Comparison of ENCODE assay signal across 25 cellular contexts in the genomic region with DNA sequence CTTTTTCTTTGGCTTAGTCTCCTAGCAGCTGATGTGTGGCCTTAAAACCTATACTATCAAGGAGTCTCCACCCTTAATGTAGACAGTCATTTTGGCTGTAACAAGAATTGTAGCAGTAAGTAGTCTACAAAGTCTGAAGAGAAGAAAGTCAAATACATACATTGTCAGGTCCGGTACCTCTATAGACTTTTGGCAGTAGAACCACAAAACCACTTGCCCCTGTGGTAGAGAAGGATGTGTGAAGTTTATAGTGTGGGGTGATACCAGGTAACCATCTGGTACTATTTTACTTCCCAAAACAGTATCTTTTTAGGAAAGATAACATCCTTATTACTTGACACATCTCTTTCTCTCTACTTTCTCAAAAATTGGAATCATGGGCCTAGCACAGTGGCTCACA. TPM values are rescaled to one million over a fixed set of nuclear protein-coding genes. Genes with fewer than 3 reads are reported as not detected.
DNase-seq lines count a peak whose midpoint lies in the region; ATAC-seq, FAIRE-seq and TF ChIP-seq lines count a peak whose summit lies in the region.
"Had no signal": no experiment of that assay in that cellular context is flagged by ENCODE, and none has a peak within 500 bp of the region (broad histone marks: within the 10 kb centered on the region; RNA-seq: fewer than 3 reads in every experiment).

No MANE protein-coding gene starts in this region.

- no peaks in the 10 kb centered on the region for H3K9me3 Mint-ChIP-seq in activated CD8-positive, alpha-beta T cell treated with anti-CD3 and anti-CD28 coated beads for 36 hours
- H3K9me3 Mint-ChIP-seq: CD4-positive, CD25-positive, alpha-beta regulatory T cell; GM23338; IgD-negative memory B cell had no signal

- 94% methylated on average over 1 of the region's 1 CpG for WGBS in HepG2 (ENCODE audit: low lambda C conversion rate)
- WGBS in right lobe of liver (ENCODE audit: insufficient coverage, low coverage, low lambda C conversion rate, missing lambda C conversion rate): 43% methylated on average over 1 of the region's 1 CpG
- 91% methylated on average over 1 of the region's 1 CpG for WGBS in K562 (ENCODE audit: insufficient coverage, low coverage, missing lambda C conversion rate)

- H3K9me1 ChIP-seq in K562 (ENCODE audit: control insufficient read depth, insufficient read depth, low read length): no peaks in the 10 kb centered on the region

- peaks cover 3% of the 10 kb centered on the region for H3K36me3 Mint-ChIP-seq in activated CD8-positive, alpha-beta T cell treated with anti-CD3 and anti-CD28 coated beads for 36 hours (ENCODE audit: low read depth)

- H3K27ac Mint-ChIP-seq in activated CD8-positive, alpha-beta T cell treated with anti-CD3 and anti-CD28 coated beads for 36 hours: peak overlapping the region; percentile 35
- H3K27ac Mint-ChIP-seq: CD4-positive, CD25-positive, alpha-beta regulatory T cell; GM23338; IgD-negative memory B cell had no signal

- no peak for TF ChIP-seq RAD21 in HepG2 (CRISPR knock-in tag; IDR thresholded peaks at IDR 0.05)
- no peak for TF ChIP-seq RAD21 in K562 (CRISPR knock-in tag; conservative IDR thresholded peaks at IDR 0.05 in 1 of 2, IDR thresholded peaks at IDR 0.05 in 1 of 2)

- H3K4me2 ChIP-seq in HepG2 (ENCODE audit: low read depth, low read length) (no peak overlapping the region), K562 (ENCODE audit: insufficient read depth, low read length) (no peak overlapping the region)
- H3K4me2 ChIP-seq: BLaER1, GM23338, PC-9 had no signal

- H3K27ac ChIP-seq in HepG2 (ENCODE audit: extremely low read length, insufficient read depth, low read length): no peak overlapping the region
- no peak overlapping the region for H3K27ac ChIP-seq in right lobe of liver
- no peak overlapping the region for H3K27ac ChIP-seq in K562 (ENCODE audit: extremely low read depth, low read depth, low read length)
- H3K27ac ChIP-seq: BLaER1, PC-9 had no signal

- H3K79me2 ChIP-seq in HepG2 (ENCODE audit: insufficient read depth, low read length): peaks cover 7% of the 10 kb centered on the region
- no peaks in the 10 kb centered on the region for H3K79me2 ChIP-seq in K562 (ENCODE audit: control insufficient read depth, insufficient read depth, low read length)

- in situ Hi-C loops in HepG2 (cut with HindIII; ENCODE audit: extremely low pct_ligation_motif_present, low pct_unique_long_range_greater_than_20kb): no loop called here
- in situ Hi-C loops in K562 (cut with MboI): no loop called here

- H3K36me3 ChIP-seq in HepG2 (replicated peaks in 1 of 2; ENCODE audit: control insufficient read depth in 1 of 2, insufficient read depth in 2 of 2, low read length in 2 of 2) (peaks cover 7 to 47% of the 10 kb centered on the region in 2 experiments; a peak in 4 of 5 replicates), right lobe of liver (peaks cover 0 to 9% (median 3%) of the 10 kb centered on the region in 4 donors), K562 (ENCODE audit: control insufficient read depth, insufficient read depth, low read length) (peaks cover 38% of the 10 kb centered on the region)

- TF ChIP-seq POLR2A in HepG2 (IDR thresholded peaks at IDR 0.05; ENCODE audit: insufficient read depth in 1 of 2, low read depth in 2 of 2, low read length in 2 of 2) (no peak), right lobe of liver (IDR thresholded peaks at IDR 0.05) (no peak), K562 (conservative IDR thresholded peaks at IDR 0.05) (no peak)

- DNase-seq in HepG2 (ENCODE audit: low spot score): no peak
- no peak for DNase-seq in right lobe of liver
- DNase-seq in activated CD8-positive, alpha-beta T cell treated with anti-CD3 and anti-CD28 coated beads for 36 hours: no peak
- DNase-seq in K562 (ENCODE audit: extremely low read depth in 1 of 4, low spot score in 3 of 4): no peak
- DNase-seq in SKM-1 (lab: John Stamatoyannopoulos, UW; ENCODE audit: unreplicated experiment): no peak
- no peak for DNase-seq in GM19238 (ENCODE audit: insufficient read length, low spot score)
- DNase-seq: CD4-positive, CD25-positive, alpha-beta regulatory T cell; DMS53; NCI-H1092; NCI-H1417 treated with DMSO at 0.1 percent for 48 hours; NCI-H1694 treated with DMSO at 0.1 percent for 48 hours; NCI-H2081 treated with DMSO at 0.1 percent for 48 hours; NCI-H446; NCI-H526; NCI-H82; NK-92 treated with Interleukin-12 subunit alpha and Interleukin-12 subunit beta, amount 100 ng/mL, for 24 hours; PC-9; SHP77 had no signal

- no peaks in the 10 kb centered on the region for H3K27me3 Mint-ChIP-seq in activated CD8-positive, alpha-beta T cell treated with anti-CD3 and anti-CD28 coated beads for 36 hours
- H3K27me3 Mint-ChIP-seq: CD4-positive, CD25-positive, alpha-beta regulatory T cell; IgD-negative memory B cell had no signal

- H3K27me3 ChIP-seq in HepG2 (ENCODE audit: control insufficient read depth in 1 of 2, insufficient read depth in 2 of 2, low read length in 2 of 2) (no peaks in the 10 kb centered on the region), right lobe of liver (no peaks in the 10 kb centered on the region), K562 (ENCODE audit: control insufficient read depth in 2 of 2, insufficient read depth in 2 of 2, low read length in 2 of 2) (no peaks in the 10 kb centered on the region)
- H3K27me3 ChIP-seq: BLaER1 had no signal

- POLR2A ChIA-PET in HepG2 (lab: Yijun Ruan, JAX) (no interaction called here), K562 (lab: Yijun Ruan, JAX) (interaction anchor here (2.9 kb wide), 1 partner anchor 11 kb away, joined by 8 read pairs; no protein-coding TSS in a partner anchor)
- POLR2A ChIA-PET in activated CD8-positive, alpha-beta T cell treated with anti-CD3 and anti-CD28 coated beads for 36 hours (lab: Charles Lee): interaction anchor here (1.0 to 1.1 kb wide), 2 partner anchors 32 to 38 kb away, joined by 3 to 4 read pairs; partner anchors contain the start of gene AMBRA1

- H3K4me3 Mint-ChIP-seq in activated CD8-positive, alpha-beta T cell treated with anti-CD3 and anti-CD28 coated beads for 36 hours: no peak overlapping the region
- H3K4me3 Mint-ChIP-seq: CD4-positive, CD25-positive, alpha-beta regulatory T cell; GM23338; IgD-negative memory B cell had no signal

- H3K4me1 ChIP-seq in HepG2 (ENCODE audit: insufficient read depth, low read length) (peaks cover 26% of the 10 kb centered on the region), right lobe of liver (peaks cover 0 to 20% (median 8%) of the 10 kb centered on the region in 4 donors), K562 (replicated peaks in 1 of 2; ENCODE audit: control insufficient read depth in 2 of 2, insufficient read depth in 2 of 2, low read length in 2 of 2) (no peaks in the 10 kb centered on the region)
- H3K4me1 ChIP-seq: BLaER1 had no signal

- intact Hi-C loops in HepG2 (cut with micrococcal nuclease; ENCODE audit: unreplicated experiment): no loop called here
- intact Hi-C loops in right lobe of liver (cut with DNase I): loop anchor here in 1 of 2 donors (10.0 kb wide), 1 partner anchor 532 kb away; no protein-coding TSS in a partner anchor
- intact Hi-C loops in activated CD8-positive, alpha-beta T cell treated with anti-CD3 and anti-CD28 coated beads for 36 hours (cut with micrococcal nuclease): no loop called here
- intact Hi-C loops in K562 (cut with micrococcal nuclease): no loop called here

- H4K20me1 ChIP-seq in HepG2 (ENCODE audit: insufficient read depth, low read length) (no peaks in the 10 kb centered on the region), K562 (replicated peaks; ENCODE audit: control insufficient read depth, insufficient read depth, low read length) (no peaks in the 10 kb centered on the region)

- H3K4me1 Mint-ChIP-seq in activated CD8-positive, alpha-beta T cell treated with anti-CD3 and anti-CD28 coated beads for 36 hours (ENCODE audit: low read depth): peaks cover 7% of the 10 kb centered on the region
- H3K4me1 Mint-ChIP-seq: GM23338 had no signal

- TF ChIP-seq CTCF in HepG2 (CRISPR knock-in tag; IDR thresholded peaks at IDR 0.05) (no peak), right lobe of liver (IDR thresholded peaks at IDR 0.05) (no peak), K562 (IDR thresholded peaks at IDR 0.05 in 2 of 3, conservative IDR thresholded peaks at IDR 0.05 in 1 of 3; ENCODE audit: insufficient read depth in 2 of 3, low read depth in 1 of 3, low read length in 3 of 3) (no peak)
- TF ChIP-seq CTCF in activated CD8-positive, alpha-beta T cell treated with anti-CD3 and anti-CD28 coated beads for 36 hours (IDR thresholded peaks at IDR 0.05): no peak

- TF ChIP-seq EP300 in HepG2 (IDR thresholded peaks at IDR 0.05; ENCODE audit: low read depth in 2 of 2, low read length in 2 of 2): no peak
- TF ChIP-seq EP300 in HepG2 (CRISPR knock-in tag; IDR thresholded peaks at IDR 0.05; ENCODE audit: borderline replicate concordance): no peak
- TF ChIP-seq EP300 in K562 (IDR thresholded peaks at IDR 0.05; ENCODE audit: low read length): no peak

- H2AFZ ChIP-seq in HepG2 (ENCODE audit: low read length): no peak overlapping the region
- no peak overlapping the region for H2AFZ ChIP-seq in K562 (ENCODE audit: low read depth, low read length)
- H2AFZ ChIP-seq: GM23338, PC-9 had no signal

- CTCF ChIA-PET in HepG2 (lab: Yijun Ruan, JAX; ENCODE audit: low intra/inter-chr PET ratio, low total read pairs): no interaction called here
- CTCF ChIA-PET in activated CD8-positive, alpha-beta T cell treated with anti-CD3 and anti-CD28 coated beads for 36 hours (lab: Charles Lee): no interaction called here
- CTCF ChIA-PET in K562 (lab: Yijun Ruan, JAX; ENCODE audit: low intra/inter-chr PET ratio): no interaction called here

- no peak for FAIRE-seq in HepG2 (lab: Jason Lieb, UNC)
- no peak for FAIRE-seq in K562 (lab: Jason Lieb, UNC)
- FAIRE-seq: GM18507 had no signal

- H3K9ac ChIP-seq in HepG2 (ENCODE audit: insufficient read depth, low read depth, low read length): no peak overlapping the region
- no peak overlapping the region for H3K9ac ChIP-seq in K562 (ENCODE audit: insufficient read depth in 1 of 2, low read depth in 2 of 2, low read length in 2 of 2)
- H3K9ac ChIP-seq: BLaER1 had no signal

- no peak for ATAC-seq in HepG2
- no peak for ATAC-seq in right lobe of liver
- no peak for ATAC-seq in activated CD8-positive, alpha-beta T cell treated with anti-CD3 and anti-CD28 coated beads for 36 hours
- no peak for ATAC-seq in K562
- ATAC-seq in HG02884 (IDR thresholded peaks at IDR 0.05; ENCODE audit: unreplicated experiment): no peak
- no peak for ATAC-seq in GM19023 (IDR thresholded peaks at IDR 0.05; ENCODE audit: unreplicated experiment)
- ATAC-seq: GM23338 had no signal

- H3K9me3 ChIP-seq in HepG2 (ENCODE audit: low read length) (no peaks in the 10 kb centered on the region), right lobe of liver (no peaks in the 10 kb centered on the region), K562 (replicated peaks; ENCODE audit: control insufficient read depth, insufficient read depth, low read depth, low read length) (no peaks in the 10 kb centered on the region)
- H3K9me3 ChIP-seq: BLaER1, HAP-1 had no signal

- H3K4me3 ChIP-seq in HepG2 (replicated peaks in 1 of 3; ENCODE audit: insufficient read depth in 1 of 3, low read depth in 2 of 3, low read length in 3 of 3): no peak overlapping the region
- no peak overlapping the region for H3K4me3 ChIP-seq in right lobe of liver
- no peak overlapping the region for H3K4me3 ChIP-seq in K562
- H3K4me3 ChIP-seq: BLaER1, GM23338, HAP-1, PC-9 had no signal

- BruUV-seq in HepG2 (replicated peaks; lab: Mats Ljungman, UMichigan): TSS peak; percentile 39
- TSS peak; percentile 29 for BruUV-seq in K562 (replicated peaks; lab: Mats Ljungman, UMichigan)

RNA-seq across cellular contexts. Expression of gene ATG13, which starts 15.1 kb away (rescaled TPM):
- total RNA-seq in HepG2 (2016; rRNA removed; fragmentation: Illumina TruSeq; extraction: Trizol) (55.0 and 61.8 TPM in 2 replicates), right lobe of liver (10 to 100 TPM; 34.5 to 60.9 (median 41.1) TPM), K562 (2014; rRNA removed) (46.6 and 54.4 TPM in 2 replicates), K562 (2014; rRNA removed; fragmentation: Illumina TruSeq; extraction: Trizol) (26.0 and 27.2 TPM in 2 replicates), K562 (2015; rRNA removed; fragmentation: Illumina TruSeq; extraction: Trizol) (23.3 and 24.5 TPM in 2 replicates), K562 (2021) (52.2 and 61.5 TPM in 2 replicates)
- total RNA-seq in HepG2 (2016; cell fraction: cytosol; rRNA removed; fragmentation: Illumina TruSeq; extraction: Trizol; ENCODE audit: low read depth): 13.7 and 14.5 TPM in 2 replicates
- total RNA-seq in HepG2 (2016; cell fraction: insoluble cytoplasmic fraction; rRNA removed; fragmentation: Illumina TruSeq; extraction: Trizol): 58.5 and 64.2 TPM in 2 replicates
- total RNA-seq in HepG2 (2016; cell fraction: membrane; rRNA removed; fragmentation: Illumina TruSeq; extraction: Trizol): 46.2 and 49.5 TPM in 2 replicates
- 30.0 and 38.4 TPM in 2 replicates for total RNA-seq in HepG2 (2016; cell fraction: nucleus; rRNA removed; fragmentation: Illumina TruSeq; extraction: Trizol)
- polyA plus RNA-seq in HepG2 (2011; rRNA removed) (76.3 and 77.3 TPM in 2 replicates), K562 (2011; rRNA removed) (56.9 and 66.1 TPM in 2 replicates), K562 (2014; fragmentation: Illumina TruSeq; extraction: Trizol) (36.5 and 38.1 TPM in 2 replicates), K562 (2014; fragmentation: Nextera tagmentation; extraction: Ambion mirVana) (10 to 100 TPM; 13.1 to 15.6 TPM), K562 (2014; rRNA removed) (49.5 and 58.8 TPM in 2 replicates)
- polyA plus RNA-seq in HepG2 (2011; cell fraction: cytosol; rRNA removed): 56.1 and 62.7 TPM in 2 replicates
- 84.0 and 100 TPM in 2 replicates for polyA plus RNA-seq in HepG2 (2011; cell fraction: nucleus; rRNA removed)
- polyA plus RNA-seq in HepG2 (2012): 38.3 and 43.7 TPM in 2 replicates
- polyA plus RNA-seq in HepG2 (2016; cell fraction: cytosol; fragmentation: Illumina TruSeq; extraction: Trizol; ENCODE audit: low read depth): 10.8 and 11.5 TPM in 2 replicates
- 62.7 and 66.3 TPM in 2 replicates for polyA plus RNA-seq in HepG2 (2016; cell fraction: insoluble cytoplasmic fraction; fragmentation: Illumina TruSeq; extraction: Trizol; ENCODE audit: low read depth)
- polyA plus RNA-seq in HepG2 (2016; cell fraction: membrane; fragmentation: Illumina TruSeq; extraction: Trizol; ENCODE audit: low read depth): 31.9 and 39.2 TPM in 2 replicates
- 48.8 and 53.2 TPM in 2 replicates for polyA plus RNA-seq in HepG2 (2016; cell fraction: nucleus; fragmentation: Illumina TruSeq; extraction: Trizol; ENCODE audit: insufficient read depth, low read depth)
- polyA minus RNA-seq in HepG2 (2011; rRNA and poly(A)+ RNA removed; ENCODE audit: low replicate concordance): 156 and 179 TPM in 2 replicates
- 39.7 and 48.5 TPM in 2 replicates for polyA minus RNA-seq in HepG2 (2011; cell fraction: cytosol; rRNA and poly(A)+ RNA removed)
- polyA minus RNA-seq in HepG2 (2011; cell fraction: nucleus; rRNA and poly(A)+ RNA removed): 55.7 and 65.5 TPM in 2 replicates
- 10 to 100 TPM; 53.4 to 61.2 TPM for total RNA-seq in activated CD8-positive, alpha-beta T cell treated with anti-CD3 and anti-CD28 coated beads for 36 hours
- total RNA-seq in K562 (2011; cell fraction: chromatin; rRNA removed; ENCODE audit: low replicate concordance): 112 and 117 TPM in 2 replicates
- 77.5 and 112 TPM in 2 replicates for total RNA-seq in K562 (2011; cell fraction: nucleolus; rRNA removed)
- 88.6 and 94.3 TPM in 2 replicates for total RNA-seq in K562 (2011; cell fraction: nucleoplasm; rRNA removed)
- polyA plus RNA-seq in K562 (2011; cell fraction: cytosol; rRNA removed): 72.0 and 89.0 TPM in 2 replicates
- polyA plus RNA-seq in K562 (2011; cell fraction: nucleus; rRNA removed): 128 and 150 TPM in 2 replicates
- 33.0 and 68.6 TPM in 2 replicates for polyA plus RNA-seq in K562 (2012)
- 48.2 and 57.6 TPM in 2 replicates for polyA minus RNA-seq in K562 (2011; rRNA and poly(A)+ RNA removed)
- 28.3 and 42.0 TPM in 2 replicates for polyA minus RNA-seq in K562 (2011; cell fraction: cytosol; rRNA and poly(A)+ RNA removed)
- 36.8 and 48.7 TPM in 2 replicates for polyA minus RNA-seq in K562 (2011; cell fraction: nucleus; rRNA and poly(A)+ RNA removed)

RNA-seq across cellular contexts. Expression of gene HARBI1, which starts 15.5 kb away (rescaled TPM):
- 4.8 and 6.9 TPM in 2 replicates for total RNA-seq in HepG2 (2016; rRNA removed; fragmentation: Illumina TruSeq; extraction: Trizol)
- total RNA-seq in HepG2 (2016; cell fraction: cytosol; rRNA removed; fragmentation: Illumina TruSeq; extraction: Trizol; ENCODE audit: low read depth): 1.5 and 2.1 TPM in 2 replicates
- total RNA-seq in HepG2 (2016; cell fraction: insoluble cytoplasmic fraction; rRNA removed; fragmentation: Illumina TruSeq; extraction: Trizol): 4.6 and 6.5 TPM in 2 replicates
- 4.0 and 4.8 TPM in 2 replicates for total RNA-seq in HepG2 (2016; cell fraction: membrane; rRNA removed; fragmentation: Illumina TruSeq; extraction: Trizol)
- 1.5 and 3.2 TPM in 2 replicates for total RNA-seq in HepG2 (2016; cell fraction: nucleus; rRNA removed; fragmentation: Illumina TruSeq; extraction: Trizol)
- 2.5 and 3.0 TPM in 2 replicates for polyA plus RNA-seq in HepG2 (2011; rRNA removed)
- 1.7 and 2.6 TPM in 2 replicates for polyA plus RNA-seq in HepG2 (2011; cell fraction: cytosol; rRNA removed)
- polyA plus RNA-seq in HepG2 (2011; cell fraction: nucleus; rRNA removed): 2.5 and 3.5 TPM in 2 replicates
- polyA plus RNA-seq in HepG2 (2012): 2.4 and 2.6 TPM in 2 replicates
- 0.31 and 0.55 TPM in 2 replicates for polyA plus RNA-seq in HepG2 (2016; cell fraction: cytosol; fragmentation: Illumina TruSeq; extraction: Trizol; ENCODE audit: low read depth)
- polyA plus RNA-seq in HepG2 (2016; cell fraction: insoluble cytoplasmic fraction; fragmentation: Illumina TruSeq; extraction: Trizol; ENCODE audit: low read depth): 4.2 and 4.6 TPM in 2 replicates
- 1.1 and 1.2 TPM in 2 replicates for polyA plus RNA-seq in HepG2 (2016; cell fraction: membrane; fragmentation: Illumina TruSeq; extraction: Trizol; ENCODE audit: low read depth)
- 1.9 and 3.3 TPM in 2 replicates for polyA plus RNA-seq in HepG2 (2016; cell fraction: nucleus; fragmentation: Illumina TruSeq; extraction: Trizol; ENCODE audit: insufficient read depth, low read depth)
- 4.5 and 8.3 TPM in 2 replicates for polyA minus RNA-seq in HepG2 (2011; rRNA and poly(A)+ RNA removed; ENCODE audit: low replicate concordance)
- 2.2 TPM in 2 replicates for polyA minus RNA-seq in HepG2 (2011; cell fraction: cytosol; rRNA and poly(A)+ RNA removed)
- polyA minus RNA-seq in HepG2 (2011; cell fraction: nucleus; rRNA and poly(A)+ RNA removed): 2.2 and 4.4 TPM in 2 replicates
- 1 to 10 TPM; 2.0 to 3.4 (median 2.9) TPM for total RNA-seq in right lobe of liver
- total RNA-seq in activated CD8-positive, alpha-beta T cell treated with anti-CD3 and anti-CD28 coated beads for 36 hours: 1 to 10 TPM; 3.1 to 3.3 TPM
- total RNA-seq in K562 (2011; cell fraction: chromatin; rRNA removed; ENCODE audit: low replicate concordance): 7.3 and 8.5 TPM in 2 replicates
- 6.8 and 8.2 TPM in 2 replicates for total RNA-seq in K562 (2011; cell fraction: nucleolus; rRNA removed)
- total RNA-seq in K562 (2011; cell fraction: nucleoplasm; rRNA removed): 6.0 and 6.3 TPM in 2 replicates
- 4.1 and 4.3 TPM in 2 replicates for total RNA-seq in K562 (2014; rRNA removed)
- total RNA-seq in K562 (2014; rRNA removed; fragmentation: Illumina TruSeq; extraction: Trizol): 5.6 and 6.0 TPM in 2 replicates
- 4.9 and 6.9 TPM in 2 replicates for total RNA-seq in K562 (2015; rRNA removed; fragmentation: Illumina TruSeq; extraction: Trizol)
- total RNA-seq in K562 (2021): 5.5 and 5.8 TPM in 2 replicates
- 4.7 and 5.5 TPM in 2 replicates for polyA plus RNA-seq in K562 (2011; rRNA removed)
- 4.9 and 5.5 TPM in 2 replicates for polyA plus RNA-seq in K562 (2011; cell fraction: cytosol; rRNA removed)
- polyA plus RNA-seq in K562 (2011; cell fraction: nucleus; rRNA removed): 3.5 and 4.0 TPM in 2 replicates
- polyA plus RNA-seq in K562 (2012): 5.9 and 6.1 TPM in 2 replicates
- polyA plus RNA-seq in K562 (2014; fragmentation: Illumina TruSeq; extraction: Trizol): 5.3 and 6.0 TPM in 2 replicates
- 1 to 10 TPM; 6.0 to 8.4 TPM for polyA plus RNA-seq in K562 (2014; fragmentation: Nextera tagmentation; extraction: Ambion mirVana)
- 3.5 and 6.1 TPM in 2 replicates for polyA plus RNA-seq in K562 (2014; rRNA removed)
- 6.3 and 6.9 TPM in 2 replicates for polyA minus RNA-seq in K562 (2011; rRNA and poly(A)+ RNA removed)
- polyA minus RNA-seq in K562 (2011; cell fraction: cytosol; rRNA and poly(A)+ RNA removed): 2.4 and 3.1 TPM in 2 replicates
- polyA minus RNA-seq in K562 (2011; cell fraction: nucleus; rRNA and poly(A)+ RNA removed): 2.4 and 3.6 TPM in 2 replicates

RNA-seq across cellular contexts. Expression of gene AMBRA1, which starts 38.7 kb away (rescaled TPM):
- 26.0 and 26.1 TPM in 2 replicates for total RNA-seq in HepG2 (2016; rRNA removed; fragmentation: Illumina TruSeq; extraction: Trizol)
- 17.6 and 23.5 TPM in 2 replicates for total RNA-seq in HepG2 (2016; cell fraction: cytosol; rRNA removed; fragmentation: Illumina TruSeq; extraction: Trizol; ENCODE audit: low read depth)
- total RNA-seq in HepG2 (2016; cell fraction: insoluble cytoplasmic fraction; rRNA removed; fragmentation: Illumina TruSeq; extraction: Trizol): 22.8 and 26.4 TPM in 2 replicates
- total RNA-seq in HepG2 (2016; cell fraction: membrane; rRNA removed; fragmentation: Illumina TruSeq; extraction: Trizol): 11.4 and 12.2 TPM in 2 replicates
- total RNA-seq in HepG2 (2016; cell fraction: nucleus; rRNA removed; fragmentation: Illumina TruSeq; extraction: Trizol): 31.5 and 33.0 TPM in 2 replicates
- 15.7 and 16.8 TPM in 2 replicates for polyA plus RNA-seq in HepG2 (2011; rRNA removed)
- 7.8 and 8.9 TPM in 2 replicates for polyA plus RNA-seq in HepG2 (2011; cell fraction: cytosol; rRNA removed)
- 32.8 and 50.7 TPM in 2 replicates for polyA plus RNA-seq in HepG2 (2011; cell fraction: nucleus; rRNA removed)
- polyA plus RNA-seq in HepG2 (2012): 16.2 and 19.7 TPM in 2 replicates
- 0.49 and 0.63 TPM in 2 replicates for polyA plus RNA-seq in HepG2 (2016; cell fraction: cytosol; fragmentation: Illumina TruSeq; extraction: Trizol; ENCODE audit: low read depth)
- polyA plus RNA-seq in HepG2 (2016; cell fraction: insoluble cytoplasmic fraction; fragmentation: Illumina TruSeq; extraction: Trizol; ENCODE audit: low read depth): 10.4 and 12.5 TPM in 2 replicates
- 1.7 and 2.2 TPM in 2 replicates for polyA plus RNA-seq in HepG2 (2016; cell fraction: membrane; fragmentation: Illumina TruSeq; extraction: Trizol; ENCODE audit: low read depth)
- 14.6 and 18.1 TPM in 2 replicates for polyA plus RNA-seq in HepG2 (2016; cell fraction: nucleus; fragmentation: Illumina TruSeq; extraction: Trizol; ENCODE audit: insufficient read depth, low read depth)
- 74.1 and 110 TPM in 2 replicates for polyA minus RNA-seq in HepG2 (2011; rRNA and poly(A)+ RNA removed; ENCODE audit: low replicate concordance)
- polyA minus RNA-seq in HepG2 (2011; cell fraction: cytosol; rRNA and poly(A)+ RNA removed): 20.0 and 28.0 TPM in 2 replicates
- 91.6 and 127 TPM in 2 replicates for polyA minus RNA-seq in HepG2 (2011; cell fraction: nucleus; rRNA and poly(A)+ RNA removed)
- 10 to 100 TPM; 11.0 to 15.7 (median 13.6) TPM for total RNA-seq in right lobe of liver
- total RNA-seq in activated CD8-positive, alpha-beta T cell treated with anti-CD3 and anti-CD28 coated beads for 36 hours: 10 to 100 TPM; 24.0 to 24.1 TPM
- 101 and 115 TPM in 2 replicates for total RNA-seq in K562 (2011; cell fraction: chromatin; rRNA removed; ENCODE audit: low replicate concordance)
- total RNA-seq in K562 (2011; cell fraction: nucleolus; rRNA removed): 57.9 and 61.2 TPM in 2 replicates
- total RNA-seq in K562 (2011; cell fraction: nucleoplasm; rRNA removed): 63.4 and 66.6 TPM in 2 replicates
- 20.4 and 21.0 TPM in 2 replicates for total RNA-seq in K562 (2014; rRNA removed)
- total RNA-seq in K562 (2014; rRNA removed; fragmentation: Illumina TruSeq; extraction: Trizol): 10.1 and 13.4 TPM in 2 replicates
- total RNA-seq in K562 (2015; rRNA removed; fragmentation: Illumina TruSeq; extraction: Trizol): 13.0 and 13.1 TPM in 2 replicates
- total RNA-seq in K562 (2021): 24.5 and 27.9 TPM in 2 replicates
- polyA plus RNA-seq in K562 (2011; rRNA removed): 6.6 and 9.8 TPM in 2 replicates
- 8.8 and 11.9 TPM in 2 replicates for polyA plus RNA-seq in K562 (2011; cell fraction: cytosol; rRNA removed)
- 19.4 and 22.2 TPM in 2 replicates for polyA plus RNA-seq in K562 (2011; cell fraction: nucleus; rRNA removed)
- polyA plus RNA-seq in K562 (2012): 16.0 and 22.2 TPM in 2 replicates
- polyA plus RNA-seq in K562 (2014; fragmentation: Illumina TruSeq; extraction: Trizol): 12.5 and 13.0 TPM in 2 replicates
- under 1 TPM; 0.15 to 0.39 TPM for polyA plus RNA-seq in K562 (2014; fragmentation: Nextera tagmentation; extraction: Ambion mirVana)
- polyA plus RNA-seq in K562 (2014; rRNA removed): 8.9 and 9.9 TPM in 2 replicates
- 26.5 and 28.3 TPM in 2 replicates for polyA minus RNA-seq in K562 (2011; rRNA and poly(A)+ RNA removed)
- 20.2 and 25.0 TPM in 2 replicates for polyA minus RNA-seq in K562 (2011; cell fraction: cytosol; rRNA and poly(A)+ RNA removed)
- 28.8 and 48.7 TPM in 2 replicates for polyA minus RNA-seq in K562 (2011; cell fraction: nucleus; rRNA and poly(A)+ RNA removed)
